13 cellular contexts compared by ENCODE assay signal in the genomic region with DNA sequence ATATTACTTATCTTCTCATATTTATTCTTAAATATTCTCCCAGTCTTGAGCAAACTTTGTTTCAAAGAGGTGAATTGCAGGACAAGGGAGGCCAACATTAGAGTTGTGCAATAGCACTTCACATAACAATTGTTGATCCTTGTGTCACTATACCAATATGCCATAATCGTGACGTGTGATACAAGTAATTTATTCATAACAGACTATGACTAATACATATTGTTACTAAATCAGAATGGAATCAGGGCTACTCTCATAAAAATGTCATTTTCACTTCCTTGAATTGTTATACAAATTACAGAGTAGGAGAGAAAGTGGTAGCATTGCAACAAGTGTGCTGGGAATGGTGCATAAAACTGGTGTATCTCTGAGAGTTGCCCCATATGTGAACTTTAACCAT. TPM values are rescaled to one million over a fixed set of nuclear protein-coding genes. Genes with fewer than 3 reads are reported as not detected.
DNase-seq lines count a peak whose midpoint lies in the region; ATAC-seq and TF ChIP-seq lines count a peak whose summit lies in the region.
"Had no signal": no experiment of that assay in that cellular context is flagged by ENCODE, and none has a peak within 500 bp of the region (broad histone marks: within the 10 kb centered on the region; RNA-seq: fewer than 3 reads in every experiment).

No MANE protein-coding gene starts in this region.

- intact Hi-C loops in naive thymus-derived CD4-positive, alpha-beta T cell (cut with micrococcal nuclease) = no loop called here

- no peak overlapping the region for H3K4me3 ChIP-seq in epithelial cell of esophagus (ENCODE audit: low read length)
- H3K4me3 ChIP-seq in naive thymus-derived CD4-positive, alpha-beta T cell (ENCODE audit: low read length) = no peak overlapping the region
- H3K4me3 ChIP-seq: BLaER1, gastrocnemius medialis had no signal

- no peaks in the 10 kb centered on the region for H3K36me3 Mint-ChIP-seq in naive thymus-derived CD4-positive, alpha-beta T cell
- H3K36me3 Mint-ChIP-seq in type B pancreatic cell = no peaks in the 10 kb centered on the region
- H3K36me3 Mint-ChIP-seq: memory B cell had no signal

- no peaks in the 10 kb centered on the region for H3K36me3 ChIP-seq in naive thymus-derived CD4-positive, alpha-beta T cell (ENCODE audit: control insufficient read depth in 2 of 3, insufficient read depth in 3 of 3, low read length in 3 of 3)
- H3K36me3 ChIP-seq: BLaER1, gastrocnemius medialis had no signal

- CTCF ChIA-PET in naive thymus-derived CD4-positive, alpha-beta T cell (lab: Charles Lee) = interaction anchor here (0.7 kb wide), 1 partner anchor 981 kb away, joined by 3 read pairs; no protein-coding TSS in a partner anchor

- peak; percentile 30 for DNase-seq in AG08395 (ENCODE audit: low spot score)
- DNase-seq in NCI-H460 (ENCODE audit: extremely low read depth, low read depth) = peak; percentile 46
- DNase-seq in epithelial cell of esophagus (ENCODE audit: low read depth) = peak; percentile 61
- DNase-seq in naive thymus-derived CD4-positive, alpha-beta T cell = no peak
- DNase-seq in midbrain (lab: John Stamatoyannopoulos, UW) = no peak
- DNase-seq in activated T-cell treated with anti-CD3 and anti-CD28 coated beads, Interleukin-2, amount 50 U/mL, for 1 hour = no peak
- DNase-seq in type B pancreatic cell (ENCODE audit: extremely low spot score, unreplicated experiment) = no peak
- DNase-seq in mucosa of gallbladder (ENCODE audit: low spot score) = no peak
- DNase-seq: central memory CD4-positive, alpha-beta T cell had no signal

- no peaks in the 10 kb centered on the region for H3K4me1 ChIP-seq in naive thymus-derived CD4-positive, alpha-beta T cell (ENCODE audit: control insufficient read depth in 2 of 2, insufficient read depth in 2 of 2, low read length in 2 of 2)
- H3K4me1 ChIP-seq: BLaER1, gastrocnemius medialis had no signal

- no peaks in the 10 kb centered on the region for H3K9me3 Mint-ChIP-seq in naive thymus-derived CD4-positive, alpha-beta T cell
- no peaks in the 10 kb centered on the region for H3K9me3 Mint-ChIP-seq in type B pancreatic cell
- H3K9me3 Mint-ChIP-seq: activated T-helper 1 cell treated with anti-CD3 and anti-CD28 coated beads, Interleukin-12 subunit alpha, Interleukin-12 subunit beta, Interleukin-2, Interleukin-4 antibody, amounts not matched to agents 30 ng/mL and 10 ng/mL and 1 ng/mL, durations not matched to agents 14 hours and 24 hours and 36 hours; memory B cell had no signal

- H3K4me3 Mint-ChIP-seq in naive thymus-derived CD4-positive, alpha-beta T cell = no peak overlapping the region
- H3K4me3 Mint-ChIP-seq in type B pancreatic cell = no peak overlapping the region
- H3K4me3 Mint-ChIP-seq: activated T-helper 1 cell treated with anti-CD3 and anti-CD28 coated beads, Interleukin-12 subunit alpha, Interleukin-12 subunit beta, Interleukin-2, Interleukin-4 antibody, amounts not matched to agents 30 ng/mL and 10 ng/mL and 1 ng/mL, durations not matched to agents 14 hours and 24 hours and 36 hours; memory B cell had no signal

- peaks cover 0 to 31% (median 11%) of the 10 kb centered on the region in 5 donors for H3K27me3 Mint-ChIP-seq in naive thymus-derived CD4-positive, alpha-beta T cell
- peaks cover 2% of the 10 kb centered on the region for H3K27me3 Mint-ChIP-seq in type B pancreatic cell

- H3K27me3 ChIP-seq in naive thymus-derived CD4-positive, alpha-beta T cell (ENCODE audit: control insufficient read depth in 2 of 2, insufficient read depth in 2 of 2, low read length in 2 of 2) = no peaks in the 10 kb centered on the region
- H3K27me3 ChIP-seq: BLaER1, gastrocnemius medialis had no signal

- H3K4me1 Mint-ChIP-seq in naive thymus-derived CD4-positive, alpha-beta T cell = no peaks in the 10 kb centered on the region
- H3K4me1 Mint-ChIP-seq in type B pancreatic cell (ENCODE audit: unreplicated experiment) = peaks cover 2% of the 10 kb centered on the region

- TF ChIP-seq CTCF in epithelial cell of esophagus (IDR thresholded peaks at IDR 0.05; ENCODE audit: insufficient read depth, low read depth, low read length, missing control alignments) (no peak), type B pancreatic cell (conservative IDR thresholded peaks at IDR 0.05) (no peak)

- POLR2A ChIA-PET in naive thymus-derived CD4-positive, alpha-beta T cell (lab: Charles Lee) = no interaction called here

- H3K27ac Mint-ChIP-seq in naive thymus-derived CD4-positive, alpha-beta T cell = no peak overlapping the region
- no peak overlapping the region for H3K27ac Mint-ChIP-seq in type B pancreatic cell
- H3K27ac Mint-ChIP-seq: activated T-helper 1 cell treated with anti-CD3 and anti-CD28 coated beads, Interleukin-12 subunit alpha, Interleukin-12 subunit beta, Interleukin-2, Interleukin-4 antibody, amounts not matched to agents 30 ng/mL and 10 ng/mL and 1 ng/mL, durations not matched to agents 14 hours and 24 hours and 36 hours; memory B cell had no signal

- no peaks in the 10 kb centered on the region for H3K9me3 ChIP-seq in naive thymus-derived CD4-positive, alpha-beta T cell (ENCODE audit: control insufficient read depth in 2 of 3, low read length in 3 of 3)
- H3K9me3 ChIP-seq: BLaER1, gastrocnemius medialis had no signal

- no peak overlapping the region for H3K27ac ChIP-seq in naive thymus-derived CD4-positive, alpha-beta T cell (ENCODE audit: low read depth, low read length)
- H3K27ac ChIP-seq: BLaER1, gastrocnemius medialis had no signal

- peak; percentile 50 for ATAC-seq in naive thymus-derived CD4-positive, alpha-beta T cell

RNA-seq across cellular contexts. Expression of gene PLCB1, which starts 37.2 kb away (rescaled TPM):
- total RNA-seq in NCI-H460 (2014; rRNA removed; shearing (Covaris generic)) = 66.0 and 74.0 TPM in 2 replicates
- polyA plus RNA-seq in NCI-H460 (2014; cell fraction: nucleus; rRNA removed) = 11.9 and 20.5 TPM in 2 replicates
- total RNA-seq in naive thymus-derived CD4-positive, alpha-beta T cell = 10 to 100 TPM in 1 of 5 experiments, 1 to 10 TPM in 3, under 1 TPM in 1; 0.56 to 17.6 (median 2.3) TPM
- polyA plus RNA-seq in naive thymus-derived CD4-positive, alpha-beta T cell = 1 to 10 TPM; 1.7 to 2.3 TPM
- total RNA-seq in type B pancreatic cell (ENCODE audit: low replicate concordance) (12.0 and 17.9 TPM in 2 replicates), mucosa of gallbladder (19.0 TPM)

Comparison
In these comparisons a context has a peak if more than half of its experiments do, and no peak if none do; other contexts are left out.
1. DNase-seq: peak in AG08395 (single experiment), NCI-H460 (single experiment) and epithelial cell of esophagus (single experiment); none in naive thymus-derived CD4-positive, alpha-beta T cell (0 of 9), midbrain (single experiment), activated T-cell treated with anti-CD3 and anti-CD28 coated beads, Interleukin-2, amount 50 U/mL, for 1 hour (single experiment), type B pancreatic cell (single experiment) and mucosa of gallbladder (single experiment).